ENCODE assay signal across 12 cellular contexts in genomic region chr1:61637470-61637869, GRCh38.
"Had no signal": no experiment of that assay in that cellular context is flagged by ENCODE, and none has a peak within 500 bp of the region (broad histone marks: within the 10 kb centered on the region; RNA-seq: fewer than 3 reads in every experiment).

No MANE protein-coding gene starts in this region.

- H3K36me3 ChIP-seq: neural progenitor cell, ovary had no signal

- H3K4me2 ChIP-seq: neural progenitor cell had no signal

- H3K4me3 Mint-ChIP-seq: activated CD4-positive, alpha-beta memory T cell treated with anti-CD3 and anti-CD28 coated beads, Interleukin-2, amount 10 ng/mL, durations not matched to agents 7 days and 5 days; activated CD4-positive, alpha-beta T cell treated with anti-CD3 and anti-CD28 coated beads for 36 hours; activated naive CD4-positive, alpha-beta T cell treated with anti-CD3 and anti-CD28 coated beads, Interleukin-2, amount 50 U/mL, for 24 hours; activated T-cell treated with anti-CD3 and anti-CD28 coated beads, Interleukin-2, amount 50 U/mL, for 4 hours; neural progenitor cell; stimulated activated memory B cell treated with anti-CD40 and anti-IgM and Interleukin-4, amounts not matched to agents 10 μg/mL and 1 μg/mL and 100 μg/mL, for 72 hours had no signal

- H3K27me3 Mint-ChIP-seq: activated CD4-positive, alpha-beta T cell treated with anti-CD3 and anti-CD28 coated beads for 36 hours; activated naive CD4-positive, alpha-beta T cell treated with anti-CD3 and anti-CD28 coated beads, Interleukin-2, amount 50 U/mL, for 24 hours; stimulated activated memory B cell treated with anti-CD40 and anti-IgM and Interleukin-4, amounts not matched to agents 10 μg/mL and 1 μg/mL and 100 μg/mL, for 72 hours had no signal

- H3K4me3 ChIP-seq: body of pancreas, neural progenitor cell, ovary had no signal

- H3K4me1 ChIP-seq: body of pancreas, neural progenitor cell had no signal

- H3K27me3 ChIP-seq: body of pancreas, ovary had no signal

- H3K27ac Mint-ChIP-seq: activated CD4-positive, alpha-beta memory T cell treated with anti-CD3 and anti-CD28 coated beads, Interleukin-2, amount 10 ng/mL, durations not matched to agents 7 days and 5 days; activated CD4-positive, alpha-beta T cell treated with anti-CD3 and anti-CD28 coated beads for 36 hours; activated naive CD4-positive, alpha-beta T cell treated with anti-CD3 and anti-CD28 coated beads, Interleukin-2, amount 50 U/mL, for 24 hours; neural progenitor cell; stimulated activated memory B cell treated with anti-CD40 and anti-IgM and Interleukin-4, amounts not matched to agents 10 μg/mL and 1 μg/mL and 100 μg/mL, for 72 hours had no signal

- ATAC-seq: activated CD4-positive, alpha-beta T cell treated with anti-CD3 and anti-CD28 coated beads for 36 hours; activated T-cell treated with anti-CD3 and anti-CD28 coated beads, Interleukin-2, amount 50 U/mL, for 4 hours; stimulated activated memory B cell treated with anti-CD40 and anti-IgM and Interleukin-4, amounts not matched to agents 10 μg/mL and 1 μg/mL and 100 μg/mL, for 72 hours had no signal

- H3K27ac ChIP-seq: body of pancreas, neural progenitor cell had no signal

- H3K36me3 Mint-ChIP-seq: activated naive CD4-positive, alpha-beta T cell treated with anti-CD3 and anti-CD28 coated beads, Interleukin-2, amount 50 U/mL, for 24 hours; neural progenitor cell; stimulated activated memory B cell treated with anti-CD40 and anti-IgM and Interleukin-4, amounts not matched to agents 10 μg/mL and 1 μg/mL and 100 μg/mL, for 72 hours had no signal

- H2AFZ ChIP-seq: neural progenitor cell had no signal

- H3K9me3 ChIP-seq: body of pancreas, ovary had no signal

- H3K9me3 Mint-ChIP-seq: activated CD4-positive, alpha-beta memory T cell treated with anti-CD3 and anti-CD28 coated beads, Interleukin-2, amount 10 ng/mL, durations not matched to agents 7 days and 5 days; activated naive CD4-positive, alpha-beta T cell treated with anti-CD3 and anti-CD28 coated beads, Interleukin-2, amount 50 U/mL, for 24 hours; activated T-cell treated with anti-CD3 and anti-CD28 coated beads, Interleukin-2, amount 50 U/mL, for 4 hours; stimulated activated memory B cell treated with anti-CD40 and anti-IgM and Interleukin-4, amounts not matched to agents 10 μg/mL and 1 μg/mL and 100 μg/mL, for 72 hours had no signal

- DNase-seq: activated CD4-positive, alpha-beta memory T cell treated with anti-CD3 and anti-CD28 coated beads, Interleukin-2, amount 10 ng/mL, durations not matched to agents 7 days and 5 days; activated CD4-positive, alpha-beta T cell treated with anti-CD3 and anti-CD28 coated beads for 36 hours; activated effector memory CD4-positive, alpha-beta T cell treated with anti-CD3 and anti-CD28 coated beads, Interleukin-2, amount 50 U/mL, for 16 hours; activated T-cell treated with anti-CD3 and anti-CD28 coated beads, Interleukin-2, amount 50 U/mL, for 4 hours; body of pancreas; caudate nucleus; effector CD4-positive, alpha-beta T cell; ovary; stimulated activated CD4-positive, alpha-beta T cell treated with anti-CD3 and anti-CD28 coated beads, Interleukin-2, amount 100 ng/mL, for 48 hours had no signal
